ENCODE assay signal across 8 cellular contexts in the genomic region with DNA sequence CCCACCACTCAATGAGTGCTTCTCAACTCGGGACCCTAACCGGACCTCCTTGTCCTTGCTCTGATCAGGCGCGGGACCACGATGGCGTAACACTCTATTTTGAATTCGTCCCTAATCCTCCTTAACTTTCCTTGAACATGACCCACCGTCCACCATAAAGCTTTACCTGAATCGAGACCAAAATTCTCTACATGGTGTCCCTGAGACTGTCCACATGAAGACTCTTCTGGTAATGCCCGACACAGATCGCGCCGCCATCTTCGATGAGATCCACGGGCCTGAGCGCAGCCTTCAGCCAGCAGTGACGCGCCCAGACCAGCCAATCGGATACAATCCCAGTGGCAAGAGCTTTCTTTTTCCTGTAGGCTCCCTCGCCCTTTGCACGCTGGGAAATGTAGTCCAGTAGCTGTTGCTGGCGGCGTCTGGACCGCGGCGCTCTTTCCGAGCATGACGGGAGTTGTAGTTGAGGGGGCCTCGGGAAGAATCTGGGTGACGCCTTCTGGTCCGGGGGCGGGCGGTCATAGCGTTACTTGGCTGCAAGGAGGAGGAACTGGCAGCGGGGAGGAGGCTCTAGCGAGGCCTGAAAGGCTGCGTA. TPM values are rescaled to one million over a fixed set of nuclear protein-coding genes. Genes with fewer than 3 reads are reported as not detected.
DNase-seq lines count a peak whose midpoint lies in the region; ATAC-seq, FAIRE-seq and TF ChIP-seq lines count a peak whose summit lies in the region.

Gene MRPL50, minus strand, starts transcription at position 284 of the 595 bp plus-strand sequence. Its CDS starts 26 bp downstream, at position 258.
Gene ZNF189, plus strand, starts transcription at position 517 of the 595 bp plus-strand sequence. CDS start 306 bp downstream, outside the sequence.

- H3K79me2 ChIP-seq in astrocyte (ENCODE audit: insufficient read depth, low read length) = peaks cover 81% of the 10 kb centered on the region

- intact Hi-C loops in aorta (cut with DNase I) = loop anchor here in 1 of 2 donors (5.0 to 10.0 kb wide), 3 partner anchors 56 to 1044 kb away; partner anchors contain the start of genes RNF20 and TEX10

- ATAC-seq in GM18499 (IDR thresholded peaks at IDR 0.05; ENCODE audit: insufficient read depth, unreplicated experiment) (peak; percentile 99), HG02943 (IDR thresholded peaks at IDR 0.05; ENCODE audit: low read depth, unreplicated experiment) (peak; percentile 99), aorta (ENCODE audit: low FRiP score) (peak; percentile 100)

- H4K20me1 ChIP-seq in astrocyte (ENCODE audit: insufficient read depth, low read length) = peaks cover 25% of the 10 kb centered on the region

- peaks cover 20% of the 10 kb centered on the region for H3K4me1 ChIP-seq in astrocyte (ENCODE audit: insufficient read depth, low read length)
- H3K4me1 ChIP-seq in rectal smooth muscle tissue (ENCODE audit: control insufficient read depth, insufficient read depth, low read length) = peaks cover 13% of the 10 kb centered on the region
- peaks cover 0 to 5% of the 10 kb centered on the region in 2 donors for H3K4me1 ChIP-seq in aorta (ENCODE audit: control insufficient read depth in 1 of 2, insufficient read depth in 2 of 2, low read length in 2 of 2)

- peaks cover 39% of the 10 kb centered on the region for H3K9me3 Mint-ChIP-seq in T-helper 2 cell treated with Interferon-gamma antibody and Interleukin-4, amounts not matched to agents 5 μg/mL and 100 μg/mL, for 36 hours
- H3K9me3 Mint-ChIP-seq in astrocyte (ENCODE audit: unreplicated experiment) = no peaks in the 10 kb centered on the region

- WGBS in aorta, 2 donors = 0% methylated on average over 37 of the region's 37 CpGs

- H3K9me3 ChIP-seq in astrocyte (ENCODE audit: insufficient read depth, low read depth, low read length) (peaks cover 3% of the 10 kb centered on the region), aorta (ENCODE audit: control insufficient read depth, low read length) (peaks cover 3% of the 10 kb centered on the region)

- no peaks in the 10 kb centered on the region for H3K27me3 Mint-ChIP-seq in T-helper 2 cell treated with Interferon-gamma antibody and Interleukin-4, amounts not matched to agents 5 μg/mL and 100 μg/mL, for 36 hours (ENCODE audit: low read depth)
- no peaks in the 10 kb centered on the region for H3K27me3 Mint-ChIP-seq in astrocyte (ENCODE audit: low read depth, unreplicated experiment)

- H2AFZ ChIP-seq in astrocyte (ENCODE audit: low read depth, low read length) = peak within 1 kb of the TSS; percentile 97

- peak within 1 kb of the TSS; percentile 98 for H3K27ac ChIP-seq in astrocyte (ENCODE audit: low read depth, low read length)
- peak within 1 kb of the TSS; percentile 96 for H3K27ac ChIP-seq in rectal smooth muscle tissue (ENCODE audit: low read depth, low read length)
- H3K27ac ChIP-seq in aorta (ENCODE audit: low read depth in 1 of 2, low read length in 2 of 2) = peak within 1 kb of the TSS in 1 of 2 donors; percentile 73

- H3K27me3 ChIP-seq in astrocyte (ENCODE audit: insufficient read depth, low read length) = no peaks in the 10 kb centered on the region
- H3K27me3 ChIP-seq in rectal smooth muscle tissue (ENCODE audit: control insufficient read depth, insufficient read depth, low read length) = no peaks in the 10 kb centered on the region
- no peaks in the 10 kb centered on the region for H3K27me3 ChIP-seq in aorta (ENCODE audit: control insufficient read depth in 1 of 2, insufficient read depth in 2 of 2, low read length in 1 of 2)

- no peak for TF ChIP-seq CTCF in astrocyte (IDR thresholded peaks at IDR 0.05; ENCODE audit: insufficient read depth, low read depth, low read length)

- peaks cover 73% of the 10 kb centered on the region for H3K36me3 Mint-ChIP-seq in T-helper 2 cell treated with Interferon-gamma antibody and Interleukin-4, amounts not matched to agents 5 μg/mL and 100 μg/mL, for 36 hours (ENCODE audit: low read depth)
- peaks cover 32% of the 10 kb centered on the region for H3K36me3 Mint-ChIP-seq in astrocyte (ENCODE audit: low read depth, unreplicated experiment)

- FAIRE-seq in astrocyte (lab: Jason Lieb, UNC) = peak; percentile 50

- H3K4me2 ChIP-seq in astrocyte (ENCODE audit: low read length) = peak within 1 kb of the TSS; percentile 95

- H3K36me3 ChIP-seq in astrocyte (ENCODE audit: insufficient read depth, low read length) (peaks cover 19% of the 10 kb centered on the region), rectal smooth muscle tissue (ENCODE audit: control insufficient read depth, insufficient read depth, low read length) (peaks cover 21% of the 10 kb centered on the region), aorta (ENCODE audit: control insufficient read depth in 1 of 2, insufficient read depth in 2 of 2, low read length in 1 of 2) (peaks cover 4 to 10% of the 10 kb centered on the region in 2 donors)

- H3K9ac ChIP-seq in astrocyte (ENCODE audit: low read length) (peak within 1 kb of the TSS; percentile 100), rectal smooth muscle tissue (ENCODE audit: low read length) (peak within 1 kb of the TSS; percentile 91)

- H3K4me3 Mint-ChIP-seq in T-helper 2 cell treated with Interferon-gamma antibody and Interleukin-4, amounts not matched to agents 5 μg/mL and 100 μg/mL, for 36 hours = peak within 1 kb of the TSS; percentile 99
- peak within 1 kb of the TSS; percentile 98 for H3K4me3 Mint-ChIP-seq in astrocyte (ENCODE audit: unreplicated experiment)

- H3K27ac Mint-ChIP-seq in T-helper 2 cell treated with Interferon-gamma antibody and Interleukin-4, amounts not matched to agents 5 μg/mL and 100 μg/mL, for 36 hours = peak within 1 kb of the TSS; percentile 99
- H3K27ac Mint-ChIP-seq in astrocyte (ENCODE audit: unreplicated experiment) = peak within 1 kb of the TSS; percentile 98

- H3K4me1 Mint-ChIP-seq in T-helper 2 cell treated with Interferon-gamma antibody and Interleukin-4, amounts not matched to agents 5 μg/mL and 100 μg/mL, for 36 hours (ENCODE audit: low read depth) = peaks cover 40% of the 10 kb centered on the region
- peaks cover 23% of the 10 kb centered on the region for H3K4me1 Mint-ChIP-seq in astrocyte (ENCODE audit: low read depth, unreplicated experiment)

- H3K4me3 ChIP-seq in astrocyte (ENCODE audit: insufficient read depth, low read depth, low read length) = peak within 1 kb of the TSS; percentile 99
- peak within 1 kb of the TSS; percentile 92 for H3K4me3 ChIP-seq in rectal smooth muscle tissue (ENCODE audit: low read length)
- peak within 1 kb of the TSS; percentile 90 to 99 for H3K4me3 ChIP-seq in aorta (ENCODE audit: low read length in 2 of 2)

- DNase-seq in NCI-H187 treated with DMSO at 0.1 percent for 48 hours (lab: John Stamatoyannopoulos, UW) (peak; percentile 71), astrocyte (ENCODE audit: low read depth) (peak; percentile 99), hepatic stellate cell (ENCODE audit: low spot score) (peak; percentile 89), aorta (peak; percentile 99)
- peak; percentile 97 for DNase-seq in T-helper 2 cell treated with Interferon-gamma antibody and Interleukin-4, amounts not matched to agents 5 μg/mL and 100 μg/mL, for 36 hours (ENCODE audit: low spot score)

RNA-seq across cellular contexts. Expression of gene MRPL50, which starts in this region (rescaled TPM):
- 10.7 and 11.9 TPM in 2 replicates for total RNA-seq in astrocyte
- 1 to 10 TPM; 7.6 to 8.9 TPM for total RNA-seq in aorta
- polyA plus RNA-seq in aorta = 1 to 10 TPM; 4.4 to 9.5 TPM

RNA-seq across cellular contexts. Expression of gene ZNF189, which starts in this region (rescaled TPM):
- total RNA-seq in astrocyte = 16.4 and 16.8 TPM in 2 replicates
- total RNA-seq in aorta = 10 to 100 TPM; 20.4 to 23.3 TPM
- polyA plus RNA-seq in aorta = 1 to 10 TPM; 5.9 to 8.5 TPM
